Comparison of ENCODE assay signal across 8 cellular contexts in the genomic region with DNA sequence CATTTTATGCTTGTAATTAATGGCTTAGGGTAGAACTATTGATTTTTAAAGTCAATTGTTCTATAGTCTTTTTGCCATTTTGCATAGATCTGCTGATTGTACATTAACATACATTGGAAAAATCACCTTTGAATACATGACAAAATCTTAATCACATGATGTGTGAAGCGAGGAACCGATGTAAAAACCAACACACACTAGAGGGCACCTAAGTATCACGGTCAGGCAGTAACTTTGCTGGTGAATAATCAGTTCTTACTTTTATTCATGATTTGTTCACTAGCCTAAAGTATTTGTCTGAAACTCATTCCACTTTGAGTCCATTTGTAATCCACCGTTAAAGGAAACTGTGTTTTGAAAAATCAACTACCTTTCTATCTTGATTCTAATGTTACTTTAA. TPM values are rescaled to one million over a fixed set of nuclear protein-coding genes. Genes with fewer than 3 reads are reported as not detected.
DNase-seq lines count a peak whose midpoint lies in the region; ATAC-seq and TF ChIP-seq lines count a peak whose summit lies in the region.

No MANE protein-coding gene starts in this region.

- DNase-seq in stimulated activated naive CD8-positive, alpha-beta T cell treated with anti-CD3 and anti-CD28 coated beads, Interleukin-15, Interleukin-2, amounts not matched to agents 100 U/mL and 50 U/mL, for 24 hours, result peak; percentile 7
- no peak for DNase-seq in stimulated activated naive CD8-positive, alpha-beta T cell treated with anti-CD3 and anti-CD28 coated beads, Interleukin-15, amount 100 ng/mL, for 72 hours
- DNase-seq in OCI-M1 (lab: John Stamatoyannopoulos, UW), result peak; percentile 63
- peak; percentile 55 for DNase-seq in fibroblast of mammary gland (ENCODE audit: low read depth)
- no peak for DNase-seq in middle frontal gyrus (ENCODE audit: extremely low spot score, low spot score)
- no peak for DNase-seq in omental fat pad (ENCODE audit: low spot score)

- no peak overlapping the region for H3K4me3 ChIP-seq in fibroblast of mammary gland (ENCODE audit: control insufficient read depth, low read depth, low read length)

- ATAC-seq in stimulated activated naive CD8-positive, alpha-beta T cell treated with anti-CD3 and anti-CD28 coated beads, Interleukin-15, Interleukin-2, amounts not matched to agents 100 U/mL and 50 U/mL, for 24 hours, result no peak
- ATAC-seq in stimulated activated naive CD8-positive, alpha-beta T cell treated with anti-CD3 and anti-CD28 coated beads, Interleukin-15, amount 100 ng/mL, for 72 hours, result no peak
- no peak for ATAC-seq in HG02798 (IDR thresholded peaks at IDR 0.05; ENCODE audit: poor library complexity, unreplicated experiment)
- ATAC-seq in HG02642 (IDR thresholded peaks at IDR 0.05; ENCODE audit: poor library complexity, unreplicated experiment), result no peak
- no peak for ATAC-seq in omental fat pad (ENCODE audit: low FRiP score)

- no peak overlapping the region for H3K4me3 Mint-ChIP-seq in stimulated activated naive CD8-positive, alpha-beta T cell treated with anti-CD3 and anti-CD28 coated beads, Interleukin-15, amount 100 ng/mL, for 72 hours

- no peaks in the 10 kb centered on the region for H3K27me3 Mint-ChIP-seq in stimulated activated naive CD8-positive, alpha-beta T cell treated with anti-CD3 and anti-CD28 coated beads, Interleukin-15, amount 100 ng/mL, for 72 hours

- H3K4me1 Mint-ChIP-seq in stimulated activated naive CD8-positive, alpha-beta T cell treated with anti-CD3 and anti-CD28 coated beads, Interleukin-15, amount 100 ng/mL, for 72 hours, result no peaks in the 10 kb centered on the region

- peak; percentile 42 for TF ChIP-seq CTCF in fibroblast of mammary gland (conservative IDR thresholded peaks at IDR 0.05; ENCODE audit: control insufficient read depth, insufficient read depth, low read depth, low read length)
- TF ChIP-seq CTCF in omental fat pad (IDR thresholded peaks at IDR 0.05), result no peak

- no peak overlapping the region for H3K27ac Mint-ChIP-seq in stimulated activated naive CD8-positive, alpha-beta T cell treated with anti-CD3 and anti-CD28 coated beads, Interleukin-15, amount 100 ng/mL, for 72 hours

- no peaks in the 10 kb centered on the region for H3K9me3 Mint-ChIP-seq in stimulated activated naive CD8-positive, alpha-beta T cell treated with anti-CD3 and anti-CD28 coated beads, Interleukin-15, amount 100 ng/mL, for 72 hours

RNA-seq across cellular contexts. Expression of a gene that starts 28.2 kb away (rescaled TPM):
- 10 to 100 TPM in 1 of 4 donors, 1 to 10 TPM in 3; 5.4 to 17.7 (median 7.6) TPM for total RNA-seq in omental fat pad

Comparison
In these comparisons a context has a peak if more than half of its experiments do, and no peak if none do; other contexts are left out.
1. DNase-seq: peak in stimulated activated naive CD8-positive, alpha-beta T cell treated with anti-CD3 and anti-CD28 coated beads, Interleukin-15, Interleukin-2, amounts not matched to agents 100 U/mL and 50 U/mL, for 24 hours (single experiment), OCI-M1 (single experiment) and fibroblast of mammary gland (single experiment); none in stimulated activated naive CD8-positive, alpha-beta T cell treated with anti-CD3 and anti-CD28 coated beads, Interleukin-15, amount 100 ng/mL, for 72 hours (0 of 2), middle frontal gyrus (single experiment) and omental fat pad (single experiment).